In genomic region chr3:9946112-9947024, GRCh38 we compare ENCODE assay signal across 8 cellular contexts. TPM values are rescaled to one million over a fixed set of nuclear protein-coding genes. Genes with fewer than 3 reads are reported as not detected.
A peak's percentile ranks its signal among the peaks of the same experiment; 100 is the strongest.
DNase-seq lines count a peak whose midpoint lies in the region; ATAC-seq and TF ChIP-seq lines count a peak whose summit lies in the region.

No MANE protein-coding gene starts in this region.

- TF ChIP-seq CTCF in CD8-positive, alpha-beta T cell (IDR thresholded peaks at IDR 0.05), result peak; percentile 36

- DNase-seq in CD8-positive, alpha-beta T cell, result peak; percentile 63 to 90 (median 75)
- DNase-seq in OCI-M1 (lab: John Stamatoyannopoulos, UW), result peak; percentile 81
- DNase-seq in activated T-cell treated with anti-CD3 and anti-CD28 coated beads, Interleukin-2, amount 50 U/mL, for 72 hours, result peak; percentile 82 to 86
- peak; percentile 68 to 77 for DNase-seq in stimulated activated CD8-positive, alpha-beta memory T cell treated with anti-CD3 and anti-CD28 coated beads, Interleukin-2, amount 100 ng/mL, for 48 hours (ENCODE audit: low read depth in 2 of 2)

- no peak overlapping the region for H3K27ac ChIP-seq in CD8-positive, alpha-beta T cell (ENCODE audit: low read depth, low read length)
- H3K27ac ChIP-seq in mucosa of rectum (ENCODE audit: low read depth in 2 of 2, low read length in 2 of 2), result peak overlapping the region; percentile 48 to 65

- H3K4me3 ChIP-seq in CD8-positive, alpha-beta T cell (ENCODE audit: low read depth, low read length), result peak overlapping the region; percentile 49
- peak overlapping the region; percentile 72 to 75 for H3K4me3 ChIP-seq in mucosa of rectum (ENCODE audit: low read length in 2 of 2)

- CTCF ChIA-PET in CD8-positive, alpha-beta T cell (lab: Charles Lee), result interaction anchor here (0.6 to 2.2 kb wide), 14 partner anchors 8 to 277 kb away, joined by 3 to 22 read pairs (median 3); partner anchors contain the start of gene CRELD1

- H3K9me3 Mint-ChIP-seq in CD8-positive, alpha-beta T cell, result no peaks in the 10 kb centered on the region
- no peaks in the 10 kb centered on the region for H3K9me3 Mint-ChIP-seq in activated T-cell treated with anti-CD3 and anti-CD28 coated beads, Interleukin-2, amount 50 U/mL, for 72 hours

- POLR2A ChIA-PET in CD8-positive, alpha-beta T cell (lab: Charles Lee), result interaction anchor here (0.7 to 2.5 kb wide), 8 partner anchors 9 to 550 kb away, joined by 3 to 34 read pairs (median 4); partner anchors contain the start of genes CRELD1 and JAGN1

- intact Hi-C loops in CD8-positive, alpha-beta T cell (cut with DNase I, micrococcal nuclease), result loop anchor here (1.0 kb wide), 2 partner anchors 13 to 14 kb away; partner anchors contain the start of gene CRELD1 (in 1 of the 2)

- H3K27me3 ChIP-seq in CD8-positive, alpha-beta T cell (ENCODE audit: insufficient read depth, low read length), result no peaks in the 10 kb centered on the region
- no peaks in the 10 kb centered on the region for H3K27me3 ChIP-seq in mucosa of rectum (ENCODE audit: control insufficient read depth in 2 of 2, insufficient read depth in 2 of 2, low read length in 2 of 2)

- H3K9ac ChIP-seq in mucosa of rectum (ENCODE audit: low read depth in 1 of 2, low read length in 2 of 2), result peak overlapping the region; percentile 56 to 63

- peaks cover 13% of the 10 kb centered on the region for H3K4me1 Mint-ChIP-seq in CD8-positive, alpha-beta T cell (ENCODE audit: low read depth)
- H3K4me1 Mint-ChIP-seq in activated T-cell treated with anti-CD3 and anti-CD28 coated beads, Interleukin-2, amount 50 U/mL, for 72 hours (ENCODE audit: low read depth), result peaks cover 18% of the 10 kb centered on the region

- no peaks in the 10 kb centered on the region for H3K9me3 ChIP-seq in CD8-positive, alpha-beta T cell (ENCODE audit: low read length)
- no peaks in the 10 kb centered on the region for H3K9me3 ChIP-seq in mucosa of rectum (ENCODE audit: control insufficient read depth in 2 of 2, low read length in 2 of 2)

- ATAC-seq in CD8-positive, alpha-beta T cell, result peak; percentile 94
- ATAC-seq in HG02973 (IDR thresholded peaks at IDR 0.05; ENCODE audit: unreplicated experiment) (peak; percentile 55), esophagus mucosa (peak; percentile 87), HG02884 (IDR thresholded peaks at IDR 0.05; ENCODE audit: unreplicated experiment) (no peak)
- ATAC-seq in activated T-cell treated with anti-CD3 and anti-CD28 coated beads, Interleukin-2, amount 50 U/mL, for 72 hours (replicated peaks in 1 of 2), result peak; percentile 83 to 91

- H3K27me3 Mint-ChIP-seq in CD8-positive, alpha-beta T cell (ENCODE audit: low read depth), result no peaks in the 10 kb centered on the region
- H3K27me3 Mint-ChIP-seq in activated T-cell treated with anti-CD3 and anti-CD28 coated beads, Interleukin-2, amount 50 U/mL, for 72 hours (ENCODE audit: low read depth), result no peaks in the 10 kb centered on the region

- peaks cover 12% of the 10 kb centered on the region for H3K4me1 ChIP-seq in CD8-positive, alpha-beta T cell (ENCODE audit: insufficient read depth, low read length)
- H3K4me1 ChIP-seq in mucosa of rectum (ENCODE audit: control insufficient read depth in 2 of 2, insufficient read depth in 2 of 2, low read length in 2 of 2), result peaks cover under 1 to 10% of the 10 kb centered on the region in 2 donors

- peaks cover 20% of the 10 kb centered on the region for H3K36me3 Mint-ChIP-seq in CD8-positive, alpha-beta T cell
- H3K36me3 Mint-ChIP-seq in activated T-cell treated with anti-CD3 and anti-CD28 coated beads, Interleukin-2, amount 50 U/mL, for 72 hours (ENCODE audit: insufficient read depth in 2 of 2), result peaks cover 0 to 4% of the 10 kb centered on the region in 2 donors

- H3K4me3 Mint-ChIP-seq in CD8-positive, alpha-beta T cell, result peak overlapping the region; percentile 75
- H3K4me3 Mint-ChIP-seq in activated T-cell treated with anti-CD3 and anti-CD28 coated beads, Interleukin-2, amount 50 U/mL, for 72 hours, result peak overlapping the region; percentile 84 to 87

- H3K36me3 ChIP-seq in CD8-positive, alpha-beta T cell (ENCODE audit: insufficient read depth, low read length), result no peaks in the 10 kb centered on the region
- peaks cover 13 to 15% of the 10 kb centered on the region in 2 donors for H3K36me3 ChIP-seq in mucosa of rectum (ENCODE audit: control insufficient read depth in 2 of 2, insufficient read depth in 2 of 2, low read length in 2 of 2)

- peak overlapping the region; percentile 77 for H3K27ac Mint-ChIP-seq in CD8-positive, alpha-beta T cell
- H3K27ac Mint-ChIP-seq in activated T-cell treated with anti-CD3 and anti-CD28 coated beads, Interleukin-2, amount 50 U/mL, for 72 hours, result peak overlapping the region; percentile 85

RNA-seq across cellular contexts. Expression of gene PRRT3, which starts 5.8 kb away (rescaled TPM):
- total RNA-seq in CD8-positive, alpha-beta T cell, result 1 to 10 TPM; 6.4 to 6.9 TPM
- total RNA-seq in activated T-cell treated with anti-CD3 and anti-CD28 coated beads, Interleukin-2, amount 50 U/mL, for 72 hours, result 10 to 100 TPM in 1 of 2 donors, 1 to 10 TPM in 1; 7.9 to 14.5 TPM
- total RNA-seq in esophagus mucosa, result 0.56 TPM

RNA-seq across cellular contexts. Expression of gene CRELD1, which starts 12.7 kb away (rescaled TPM):
- 10 to 100 TPM in 1 of 2 experiments, 1 to 10 TPM in 1; 6.3 to 10.7 TPM for total RNA-seq in CD8-positive, alpha-beta T cell
- total RNA-seq in activated T-cell treated with anti-CD3 and anti-CD28 coated beads, Interleukin-2, amount 50 U/mL, for 72 hours, result 10 to 100 TPM; 18.8 to 25.3 TPM
- 4.6 TPM for total RNA-seq in esophagus mucosa

RNA-seq across cellular contexts. Expression of gene IL17RC, which starts 29.5 kb away (rescaled TPM):
- total RNA-seq in CD8-positive, alpha-beta T cell, result under 1 TPM; 0.71 to 0.83 TPM
- under 1 TPM; 0.41 to 0.93 TPM for total RNA-seq in activated T-cell treated with anti-CD3 and anti-CD28 coated beads, Interleukin-2, amount 50 U/mL, for 72 hours
- 26.6 TPM for total RNA-seq in esophagus mucosa

RNA-seq across cellular contexts. Expression of gene EMC3, which starts 40.3 kb away (rescaled TPM):
- 10 to 100 TPM; 56.5 to 57.7 TPM for total RNA-seq in CD8-positive, alpha-beta T cell
- total RNA-seq in activated T-cell treated with anti-CD3 and anti-CD28 coated beads, Interleukin-2, amount 50 U/mL, for 72 hours, result 10 to 100 TPM; 45.3 to 48.7 TPM
- total RNA-seq in esophagus mucosa, result 54.8 TPM

RNA-seq across cellular contexts. Expression of gene IL17RE, which starts 43.7 kb away (rescaled TPM):
- 1 to 10 TPM; 2.5 to 3.1 TPM for total RNA-seq in CD8-positive, alpha-beta T cell
- total RNA-seq in activated T-cell treated with anti-CD3 and anti-CD28 coated beads, Interleukin-2, amount 50 U/mL, for 72 hours, result 1 to 10 TPM in 1 of 2 donors, under 1 TPM in 1; 0.94 to 5.5 TPM
- 12.9 TPM for total RNA-seq in esophagus mucosa

Comparison
In these comparisons a context has a peak if more than half of its experiments do, and no peak if none do; other contexts are left out.
1. RNA of gene IL17RC, which starts 29.5 kb away (total RNA-seq): 26.6 TPM in esophagus mucosa (single experiment); 0.41 to 0.93 TPM in activated T-cell treated with anti-CD3 and anti-CD28 coated beads, Interleukin-2, amount 50 U/mL, for 72 hours and 0.71 to 0.83 TPM in CD8-positive, alpha-beta T cell; every median in the first group is over 10 times any median in the second.
2. Peak in every context shown above with its lines, with median percentiles within 50 percentile points of each other: DNase-seq.